Comparison of ENCODE assay signal across 17 cellular contexts in genomic region chr9:131987232-131987631, GRCh38.
"Had no signal": no experiment of that assay in that cellular context is flagged by ENCODE, and none has a peak within 500 bp of the region (broad histone marks: within the 10 kb centered on the region; RNA-seq: fewer than 3 reads in every experiment).

No MANE protein-coding gene starts in this region.

- H3K27ac ChIP-seq: HL-60, PC-9, Peyer's patch, SJCRH30 had no signal

- H3K27me3 ChIP-seq: Peyer's patch, SJCRH30 had no signal

- ATAC-seq: Right ventricle myocardium inferior, SK-N-SH treated with all-trans-retinoic acid at 6 μM for 48 hours had no signal

- H3K4me1 ChIP-seq: Peyer's patch had no signal

- H3K4me2 ChIP-seq: PC-9 had no signal

- H3K4me3 ChIP-seq: PC-9, Peyer's patch, SJCRH30 had no signal

- H3K9me3 ChIP-seq: Peyer's patch, SJCRH30 had no signal

- DNase-seq: KBM-7, MV-4-11, NCI-H1048, NCI-H1694, NCI-H187 treated with DMSO at 0.1 percent for 48 hours, NCI-H2107, NCI-H2171, NCI-H226, NCI-H446, NCI-H510A, NCI-H524 treated with DMSO at 0.1 percent for 48 hours, Peyer's patch, SJCRH30 had no signal

- H3K36me3 ChIP-seq: Peyer's patch, SJCRH30 had no signal
